2 cellular contexts compared by ENCODE assay signal in the genomic region with DNA sequence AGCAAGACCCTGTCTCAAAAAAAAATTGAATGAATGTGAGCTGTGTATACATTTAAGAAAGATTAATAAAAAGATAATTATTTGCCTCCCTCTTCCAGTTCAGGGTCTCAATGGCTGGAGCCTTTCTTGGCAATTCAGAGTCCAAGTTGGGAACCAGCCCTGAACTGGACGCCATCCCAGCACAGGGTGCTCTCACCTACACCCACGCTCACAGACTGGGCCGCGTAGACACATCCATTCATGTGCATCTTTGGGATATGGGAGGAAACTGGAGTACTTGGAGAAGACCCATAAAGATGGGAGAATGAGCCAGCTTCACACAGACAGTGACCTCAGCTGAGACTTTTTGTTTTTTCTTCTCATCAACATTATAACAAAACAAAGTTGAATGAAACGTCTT.
TF ChIP-seq lines count a peak whose summit lies in the region.

No MANE protein-coding gene starts in this region.

TF ChIP-seq in IMR-90, 13 proteins besides CTCF, POLR2A, EP300 and RAD21:
- no peak for TF ChIP-seq ELK1 (IDR thresholded peaks at IDR 0.05; ENCODE audit: borderline replicate concordance, low read depth, low read length)
- no peak for TF ChIP-seq MAZ (IDR thresholded peaks at IDR 0.05; ENCODE audit: borderline replicate concordance, low read depth, low read length)
- TF ChIP-seq BHLHE40 (IDR thresholded peaks at IDR 0.05; ENCODE audit: low read depth, low read length) = no peak
- no peak for TF ChIP-seq RFX5 (IDR thresholded peaks at IDR 0.05; ENCODE audit: low read depth, low read length)
- TF ChIP-seq CHD1 (IDR thresholded peaks at IDR 0.05; ENCODE audit: low read depth, low read length) = no peak
- TF ChIP-seq MAFK (IDR thresholded peaks at IDR 0.05; ENCODE audit: low read depth, low read length) = no peak
- no peak for TF ChIP-seq FOS (IDR thresholded peaks at IDR 0.05; ENCODE audit: low read depth, low read length)
- TF ChIP-seq RCOR1 (IDR thresholded peaks at IDR 0.05; ENCODE audit: insufficient replicate concordance, low read length) = no peak
- TF ChIP-seq, protein P1, sequence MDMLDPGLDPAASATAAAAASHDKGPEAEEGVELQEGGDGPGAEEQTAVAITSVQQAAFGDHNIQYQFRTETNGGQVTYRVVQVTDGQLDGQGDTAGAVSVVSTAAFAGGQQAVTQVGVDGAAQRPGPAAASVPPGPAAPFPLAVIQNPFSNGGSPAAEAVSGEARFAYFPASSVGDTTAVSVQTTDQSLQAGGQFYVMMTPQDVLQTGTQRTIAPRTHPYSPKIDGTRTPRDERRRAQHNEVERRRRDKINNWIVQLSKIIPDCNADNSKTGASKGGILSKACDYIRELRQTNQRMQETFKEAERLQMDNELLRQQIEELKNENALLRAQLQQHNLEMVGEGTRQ (IDR thresholded peaks at IDR 0.05; ENCODE audit: low read depth, low read length) = no peak
- no peak for TF ChIP-seq NFE2L2 (IDR thresholded peaks at IDR 0.05; ENCODE audit: low read depth, low read length)
- TF ChIP-seq SMC3 (IDR thresholded peaks at IDR 0.05; ENCODE audit: low read depth, low read length) = no peak
- TF ChIP-seq CEBPB (IDR thresholded peaks at IDR 0.05; ENCODE audit: low read depth, low read length) = no peak
- TF ChIP-seq MXI1 (IDR thresholded peaks at IDR 0.05; ENCODE audit: borderline replicate concordance, low read depth, low read length) = no peak

TF ChIP-seq in H1, 55 proteins besides CTCF, POLR2A, EP300 and RAD21:
- TF ChIP-seq CEBPB (IDR thresholded peaks at IDR 0.05; ENCODE audit: low read depth, low read length) = no peak
- TF ChIP-seq RXRA (IDR thresholded peaks at IDR 0.05; ENCODE audit: insufficient read depth, low read depth, low read length) = no peak
- TF ChIP-seq GABPA (IDR thresholded peaks at IDR 0.05; ENCODE audit: borderline replicate concordance, insufficient read depth, low read length) = no peak
- no peak for TF ChIP-seq TAF1 (IDR thresholded peaks at IDR 0.05; ENCODE audit: low read depth, low read length)
- TF ChIP-seq CBX5 (IDR thresholded peaks at IDR 0.05; ENCODE audit: low read depth, low read length) = no peak
- TF ChIP-seq SRF (IDR thresholded peaks at IDR 0.05; ENCODE audit: low read depth, low read length) = no peak
- TF ChIP-seq KDM5A (IDR thresholded peaks at IDR 0.05; ENCODE audit: low read length) = no peak
- TF ChIP-seq JUN (IDR thresholded peaks at IDR 0.05; ENCODE audit: low read depth, low read length) = no peak
- no peak for TF ChIP-seq EZH2 (IDR thresholded peaks at IDR 0.05; ENCODE audit: low read depth, low read length, severe bottlenecking)
- TF ChIP-seq SIX5 (IDR thresholded peaks at IDR 0.05; ENCODE audit: low read depth, low read length) = no peak
